24 cellular contexts compared by ENCODE assay signal in genomic region chr10:10726101-10726500, GRCh38.
DNase-seq lines count a peak whose midpoint lies in the region; ATAC-seq, FAIRE-seq and TF ChIP-seq lines count a peak whose summit lies in the region.
"Had no signal": no experiment of that assay in that cellular context is flagged by ENCODE, and none has a peak within 500 bp of the region (broad histone marks: within the 10 kb centered on the region; RNA-seq: fewer than 3 reads in every experiment).

No MANE protein-coding gene starts in this region.

- H3K9me3 ChIP-seq in endothelial cell of umbilical vein (replicated peaks; ENCODE audit: control insufficient read depth, insufficient read depth, low read length), result no peaks in the 10 kb centered on the region
- H3K9me3 ChIP-seq: A549; BE2C; BLaER1 treated with 17β-estradiol and CSF1 and Interleukin-3, amounts not matched to agents 10 nM and 100 nM had no signal

- H3K27ac ChIP-seq in endothelial cell of umbilical vein (ENCODE audit: insufficient read depth, low read depth, low read length), result no peak overlapping the region
- H3K27ac ChIP-seq: A549; BLaER1 treated with 17β-estradiol and CSF1 and Interleukin-3, amounts not matched to agents 10 nM and 100 nM had no signal

- no peaks in the 10 kb centered on the region for H3K4me1 ChIP-seq in endothelial cell of umbilical vein (ENCODE audit: control insufficient read depth, extremely low read depth, insufficient read depth, low read length)
- H3K4me1 ChIP-seq: A549; BE2C; BLaER1 treated with 17β-estradiol and CSF1 and Interleukin-3, amounts not matched to agents 10 nM and 100 nM had no signal

- no peaks in the 10 kb centered on the region for H3K9me1 ChIP-seq in endothelial cell of umbilical vein (replicated peaks; ENCODE audit: control insufficient read depth, extremely low read depth, insufficient read depth, low read length)

- no peak overlapping the region for H3K4me3 ChIP-seq in endothelial cell of umbilical vein (replicated peaks in 1 of 3; ENCODE audit: insufficient read depth in 1 of 3, low read depth in 1 of 3, low read length in 3 of 3)
- H3K4me3 ChIP-seq: A549; BLaER1 treated with 17β-estradiol and CSF1 and Interleukin-3, amounts not matched to agents 10 nM and 100 nM; GM23338 had no signal

- no peaks in the 10 kb centered on the region for H3K27me3 ChIP-seq in endothelial cell of umbilical vein (ENCODE audit: control insufficient read depth in 2 of 2, insufficient read depth in 2 of 2, low read length in 2 of 2)
- H3K27me3 ChIP-seq: BE2C; BLaER1 treated with 17β-estradiol and CSF1 and Interleukin-3, amounts not matched to agents 10 nM and 100 nM had no signal

- H3K9me3 Mint-ChIP-seq in activated T-cell treated with anti-CD3 and anti-CD28 coated beads, Interleukin-2, amount 50 U/mL, for 4 hours, result no peaks in the 10 kb centered on the region
- H3K9me3 Mint-ChIP-seq: CD4-positive, alpha-beta T cell; CD8-positive, alpha-beta memory T cell; GM23338; H9 had no signal

- no peaks in the 10 kb centered on the region for H4K20me1 ChIP-seq in endothelial cell of umbilical vein (replicated peaks; ENCODE audit: control insufficient read depth, extremely low read depth, insufficient read depth, low read length)
- H4K20me1 ChIP-seq: BLaER1 treated with 17β-estradiol and CSF1 and Interleukin-3, amounts not matched to agents 10 nM and 100 nM had no signal

- peaks cover 3% of the 10 kb centered on the region for H3K27me3 Mint-ChIP-seq in activated T-cell treated with anti-CD3 and anti-CD28 coated beads, Interleukin-2, amount 50 U/mL, for 4 hours (ENCODE audit: low read depth)
- H3K27me3 Mint-ChIP-seq: CD4-positive, alpha-beta T cell had no signal

- no peak overlapping the region for H2AFZ ChIP-seq in endothelial cell of umbilical vein (ENCODE audit: low read depth, low read length)
- H2AFZ ChIP-seq: GM23338 had no signal

- DNase-seq in LHCN-M2 (ENCODE audit: low read depth) (peak; percentile 5), endothelial cell of umbilical vein (ENCODE audit: low read depth, low spot score) (peak; percentile 8), myocyte (ENCODE audit: low read depth) (peak; percentile 11), NCI-H187 treated with DMSO at 0.1 percent for 48 hours (lab: John Stamatoyannopoulos, UW) (no peak), DMS53 (lab: John Stamatoyannopoulos, UW) (no peak)
- no peak for DNase-seq in activated T-cell treated with anti-CD3 and anti-CD28 coated beads, Interleukin-2, amount 50 U/mL, for 4 hours
- DNase-seq: 8988T; ACHN; AML-193; BE2C; CD4-positive, alpha-beta T cell; CD8-positive, alpha-beta memory T cell; DMS 273 treated with DMSO at 0.1 percent for 48 hours; DMS79 treated with DMSO at 0.1 percent for 48 hours; GF-D8; H9 had no signal

- no peak overlapping the region for H3K4me3 Mint-ChIP-seq in activated T-cell treated with anti-CD3 and anti-CD28 coated beads, Interleukin-2, amount 50 U/mL, for 4 hours
- H3K4me3 Mint-ChIP-seq: CD14-positive monocyte; CD4-positive, alpha-beta T cell; CD8-positive, alpha-beta memory T cell; GM23338; H9 had no signal

- H3K36me3 Mint-ChIP-seq in activated T-cell treated with anti-CD3 and anti-CD28 coated beads, Interleukin-2, amount 50 U/mL, for 4 hours (ENCODE audit: insufficient read depth), result no peaks in the 10 kb centered on the region
- H3K36me3 Mint-ChIP-seq: CD14-positive monocyte; CD8-positive, alpha-beta memory T cell had no signal

- intact Hi-C loops in endothelial cell of umbilical vein (cut with micrococcal nuclease), result no loop called here

- no peak for FAIRE-seq in endothelial cell of umbilical vein (lab: Jason Lieb, UNC)
- FAIRE-seq: A549, D721Med, GM12891, GM18507 had no signal

- no peaks in the 10 kb centered on the region for H3K4me1 Mint-ChIP-seq in activated T-cell treated with anti-CD3 and anti-CD28 coated beads, Interleukin-2, amount 50 U/mL, for 4 hours (ENCODE audit: low read depth)
- H3K4me1 Mint-ChIP-seq: CD14-positive monocyte; CD8-positive, alpha-beta memory T cell; GM23338 had no signal

- no peaks in the 10 kb centered on the region for H3K79me2 ChIP-seq in endothelial cell of umbilical vein (ENCODE audit: control insufficient read depth, insufficient read depth, low read length)

- POLR2A ChIA-PET in endothelial cell of umbilical vein (lab: Charles Lee), result no interaction called here

- no peak for TF ChIP-seq POLR2A in endothelial cell of umbilical vein (IDR thresholded peaks at IDR 0.05; ENCODE audit: low read depth, low read length)

- H3K36me3 ChIP-seq in endothelial cell of umbilical vein (ENCODE audit: control insufficient read depth in 2 of 2, extremely low read depth in 1 of 2, insufficient read depth in 2 of 2, low read length in 2 of 2), result no peaks in the 10 kb centered on the region
- H3K36me3 ChIP-seq: BE2C; BLaER1 treated with 17β-estradiol and CSF1 and Interleukin-3, amounts not matched to agents 10 nM and 100 nM had no signal

- H3K4me2 ChIP-seq in endothelial cell of umbilical vein (ENCODE audit: insufficient read depth, low read length), result no peak overlapping the region
- H3K4me2 ChIP-seq: A549; BLaER1 treated with 17β-estradiol and CSF1 and Interleukin-3, amounts not matched to agents 10 nM and 100 nM; GM23338 had no signal

- CTCF ChIA-PET in endothelial cell of umbilical vein (lab: Charles Lee), result interaction anchor here (1.1 kb wide), 1 partner anchor 220 kb away, joined by 3 read pairs; no protein-coding TSS in a partner anchor

- dilution Hi-C loops in endothelial cell of umbilical vein (cut with MboI; ENCODE audit: extremely low pct_ligation_motif_present, low sequenced_read_pairs), result no loop called here

- no peak for ATAC-seq in activated T-cell treated with anti-CD3 and anti-CD28 coated beads, Interleukin-2, amount 50 U/mL, for 4 hours
- ATAC-seq: A549, GM23338, HCT116 had no signal

- no peak for TF ChIP-seq CTCF in endothelial cell of umbilical vein (IDR thresholded peaks at IDR 0.05; ENCODE audit: extremely low read depth in 1 of 2, insufficient read depth in 1 of 2, low read depth in 1 of 2, low read length in 2 of 2)

- BruUV-seq in endothelial cell of umbilical vein (replicated peaks; lab: Mats Ljungman, UMichigan), result no TSS peak

- H3K9ac ChIP-seq in endothelial cell of umbilical vein (replicated peaks; ENCODE audit: extremely low read depth, insufficient read depth, low read length), result no peak overlapping the region
- H3K9ac ChIP-seq: BLaER1 treated with 17β-estradiol and CSF1 and Interleukin-3, amounts not matched to agents 10 nM and 100 nM had no signal

TF ChIP-seq in endothelial cell of umbilical vein, 7 proteins besides CTCF, POLR2A, EP300 and RAD21:
- TF ChIP-seq EZH2 (IDR thresholded peaks at IDR 0.05; ENCODE audit: borderline replicate concordance, low read depth, low read length, severe bottlenecking) (no peak), MYC (IDR thresholded peaks at IDR 0.05; ENCODE audit: low read depth, low read length) (no peak), GATA2 (IDR thresholded peaks at IDR 0.05; ENCODE audit: insufficient read depth, insufficient read length, low read depth, low read length) (no peak), MAX (IDR thresholded peaks at IDR 0.05; ENCODE audit: insufficient read depth, insufficient read length) (no peak), FOS (IDR thresholded peaks at IDR 0.05; ENCODE audit: borderline replicate concordance, insufficient read depth, low read length) (no peak), JUN (IDR thresholded peaks at IDR 0.05; ENCODE audit: borderline replicate concordance, insufficient read depth, insufficient read length, low read depth) (no peak), POLR2AphosphoS5 (IDR thresholded peaks at IDR 0.05; ENCODE audit: insufficient read depth, low read depth, low read length) (no peak)
TF ChIP-seq in endothelial cell of umbilical vein: peak in this region for 0.

Comparison
In these comparisons a context has a peak if more than half of its experiments do, and no peak if none do; other contexts are left out.
1. DNase-seq: peak in LHCN-M2 (single experiment), endothelial cell of umbilical vein (single experiment) and myocyte (single experiment); none in NCI-H187 treated with DMSO at 0.1 percent for 48 hours (single experiment), DMS53 (single experiment) and activated T-cell treated with anti-CD3 and anti-CD28 coated beads, Interleukin-2, amount 50 U/mL, for 4 hours (single experiment).